ENCODE assay signal across 16 cellular contexts in genomic region chr18:32478317-32478716, GRCh38. TPM values are rescaled to one million over a fixed set of nuclear protein-coding genes. Genes with fewer than 3 reads are reported as not detected.
DNase-seq lines count a peak whose midpoint lies in the region; ATAC-seq, FAIRE-seq and TF ChIP-seq lines count a peak whose summit lies in the region.
"Had no signal": no experiment of that assay in that cellular context is flagged by ENCODE, and none has a peak within 500 bp of the region (broad histone marks: within the 10 kb centered on the region; RNA-seq: fewer than 3 reads in every experiment).

No MANE protein-coding gene starts in this region.

- H3K27ac ChIP-seq in A549 (no peak overlapping the region), MM.1S (ENCODE audit: low read length) (no peak overlapping the region), K562 (ENCODE audit: extremely low read depth, low read depth, low read length) (no peak overlapping the region)
- H3K27ac ChIP-seq: C4-2B had no signal

- H3K27me3 ChIP-seq in MM.1S (replicated peaks; ENCODE audit: insufficient read depth, low read length) (no peaks in the 10 kb centered on the region), K562 (ENCODE audit: control insufficient read depth in 2 of 2, insufficient read depth in 2 of 2, low read length in 2 of 2) (no peaks in the 10 kb centered on the region)
- H3K27me3 ChIP-seq: BE2C had no signal

- no peak for TF ChIP-seq POLR2A in A549 (IDR thresholded peaks at IDR 0.05; ENCODE audit: low read length)
- TF ChIP-seq POLR2A in K562 (conservative IDR thresholded peaks at IDR 0.05) = no peak

- H3K36me3 ChIP-seq in MM.1S (replicated peaks; ENCODE audit: insufficient read depth, low read length) (no peaks in the 10 kb centered on the region), K562 (ENCODE audit: control insufficient read depth, insufficient read depth, low read length) (no peaks in the 10 kb centered on the region)
- H3K36me3 ChIP-seq: BE2C, HAP-1 had no signal

- in situ Hi-C loops in K562 (cut with MboI) = no loop called here

- BruUV-seq in K562 (replicated peaks; lab: Mats Ljungman, UMichigan) = no TSS peak

- no peak for DNase-seq in A549 (ENCODE audit: low read depth in 1 of 2, low spot score in 1 of 2)
- DNase-seq in MM.1S = peak; percentile 39
- peak; percentile 17 for DNase-seq in NCI-H82 treated with DMSO at 0.1 percent for 48 hours (lab: John Stamatoyannopoulos, UW; ENCODE audit: unreplicated experiment)
- DNase-seq in K562 (ENCODE audit: extremely low read depth in 1 of 4, low spot score in 3 of 4) = no peak
- DNase-seq in SHP77 (lab: John Stamatoyannopoulos, UW) = no peak
- no peak for DNase-seq in NCI-H446 (lab: John Stamatoyannopoulos, UW)
- DNase-seq in foreskin fibroblast = no peak
- DNase-seq: BE2C; CD4-positive, alpha-beta memory T cell; DMS79 had no signal

- no peaks in the 10 kb centered on the region for H3K9me2 ChIP-seq in MM.1S (replicated peaks; ENCODE audit: insufficient read depth, low read length)

- FAIRE-seq in A549 (lab: Jason Lieb, UNC) (no peak), K562 (lab: Jason Lieb, UNC) (no peak)
- FAIRE-seq: GM12891, GM19239 had no signal

- H3F3A ChIP-seq in MM.1S (ENCODE audit: insufficient read depth, low read length) = no peaks in the 10 kb centered on the region

- H2AFZ ChIP-seq in MM.1S (ENCODE audit: low read length) (no peak overlapping the region), K562 (ENCODE audit: low read depth, low read length) (no peak overlapping the region)

- H3K4me3 ChIP-seq in A549 (no peak overlapping the region), MM.1S (ENCODE audit: low read length) (no peak overlapping the region), K562 (no peak overlapping the region), foreskin fibroblast (ENCODE audit: low read depth in 1 of 2, low read length in 2 of 2) (no peak overlapping the region)
- H3K4me3 ChIP-seq: HAP-1 had no signal

- H3K9me1 ChIP-seq in K562 (ENCODE audit: control insufficient read depth, insufficient read depth, low read length) = no peaks in the 10 kb centered on the region

- TF ChIP-seq RAD21 in A549 (conservative IDR thresholded peaks at IDR 0.05 in 1 of 2, IDR thresholded peaks at IDR 0.05 in 1 of 2) = no peak
- no peak for TF ChIP-seq RAD21 in K562 (CRISPR knock-in tag; conservative IDR thresholded peaks at IDR 0.05 in 1 of 2, IDR thresholded peaks at IDR 0.05 in 1 of 2)

- H3K4me2 ChIP-seq in A549 = no peak overlapping the region
- peak overlapping the region; percentile 8; the same call in 1 of the 2 replicates for H3K4me2 ChIP-seq in MM.1S (ENCODE audit: low read depth, low read length)
- no peak overlapping the region for H3K4me2 ChIP-seq in K562 (ENCODE audit: insufficient read depth, low read length)

- no peaks in the 10 kb centered on the region for H3K4me1 ChIP-seq in A549
- H3K4me1 ChIP-seq in MM.1S (ENCODE audit: low read length) = 0 out of 2 replicates have a peak, but pooled peaks cover 6% of the 10 kb centered on the region
- no peaks in the 10 kb centered on the region for H3K4me1 ChIP-seq in K562 (replicated peaks in 1 of 2; ENCODE audit: control insufficient read depth in 2 of 2, insufficient read depth in 2 of 2, low read length in 2 of 2)
- H3K4me1 ChIP-seq: BE2C, HAP-1 had no signal

- ATAC-seq in A549 (no peak), K562 (no peak)

- H4K20me1 ChIP-seq in MM.1S (ENCODE audit: insufficient read depth, low read length) = no peaks in the 10 kb centered on the region
- H4K20me1 ChIP-seq in K562 (replicated peaks; ENCODE audit: control insufficient read depth, insufficient read depth, low read length) = no peaks in the 10 kb centered on the region

- TF ChIP-seq CTCF in A549 (IDR thresholded peaks at IDR 0.05) = no peak
- TF ChIP-seq CTCF in MM.1S (IDR thresholded peaks at IDR 0.05; ENCODE audit: low read length) = no peak
- TF ChIP-seq CTCF in K562 (IDR thresholded peaks at IDR 0.05 in 2 of 3, conservative IDR thresholded peaks at IDR 0.05 in 1 of 3; ENCODE audit: insufficient read depth in 2 of 3, low read depth in 1 of 3, low read length in 3 of 3) = no peak
- TF ChIP-seq CTCF in foreskin fibroblast (IDR thresholded peaks at IDR 0.05; ENCODE audit: low read depth, low read length) = no peak

- H3K9me3 ChIP-seq in A549 (no peaks in the 10 kb centered on the region), MM.1S (replicated peaks; ENCODE audit: insufficient read depth, low read length) (no peaks in the 10 kb centered on the region), K562 (replicated peaks; ENCODE audit: control insufficient read depth, insufficient read depth, low read depth, low read length) (no peaks in the 10 kb centered on the region)
- H3K9me3 ChIP-seq: BE2C, HAP-1 had no signal

- TF ChIP-seq EP300 in A549 (IDR thresholded peaks at IDR 0.05) = no peak
- TF ChIP-seq EP300 in K562 (IDR thresholded peaks at IDR 0.05; ENCODE audit: low read length) = no peak

- H3K9ac ChIP-seq in MM.1S (ENCODE audit: low read length) (no peak overlapping the region), K562 (ENCODE audit: insufficient read depth in 1 of 2, low read depth in 2 of 2, low read length in 2 of 2) (no peak overlapping the region)

- CTCF ChIA-PET in A549 (lab: Yijun Ruan, JAX) = interaction anchor here (1.0 kb wide), 1 partner anchor 207 kb away, joined by 4 read pairs; no protein-coding TSS in a partner anchor
- CTCF ChIA-PET in K562 (lab: Yijun Ruan, JAX; ENCODE audit: low intra/inter-chr PET ratio) = no interaction called here

- POLR2A ChIA-PET in A549 (lab: Yijun Ruan, JAX) (no interaction called here), K562 (lab: Yijun Ruan, JAX) (interaction anchor here (0.6 to 1.1 kb wide), 2 partner anchors 10 to 264 kb away, joined by 3 read pairs; no protein-coding TSS in a partner anchor)

- 33% methylated on average over 1 of the region's 1 CpG for WGBS in A549 (ENCODE audit: missing lambda C conversion rate)
- WGBS in K562 (ENCODE audit: insufficient coverage, low coverage, missing lambda C conversion rate) = 0% methylated on average over 1 of the region's 1 CpG

- H3K79me2 ChIP-seq in MM.1S (ENCODE audit: low read length) (no peaks in the 10 kb centered on the region), K562 (ENCODE audit: control insufficient read depth, insufficient read depth, low read length) (no peaks in the 10 kb centered on the region)

- intact Hi-C loops in K562 (cut with micrococcal nuclease) = loop anchor here (10.0 kb wide), 1 partner anchor 144 kb away; no protein-coding TSS in a partner anchor

TF ChIP-seq in A549, 52 proteins besides CTCF, POLR2A, EP300 and RAD21:
- no peak for TF ChIP-seq SREBF2 (IDR thresholded peaks at IDR 0.05)
- TF ChIP-seq MAFK (IDR thresholded peaks at IDR 0.05; ENCODE audit: partially characterized antibody) = peak; percentile 80
TF ChIP-seq in A549: peak in this region for 1.

TF ChIP-seq in K562, 482 proteins besides CTCF, POLR2A, EP300 and RAD21 (continues in another document):
- TF ChIP-seq MAFG (tag; conservative IDR thresholded peaks at IDR 0.05) (peak; percentile 62), MAFF (IDR thresholded peaks at IDR 0.05; ENCODE audit: low read length) (peak; percentile 64; the same call in 1 of the 2 replicates), HOXB6 (CRISPR knock-in tag; IDR thresholded peaks at IDR 0.05; ENCODE audit: borderline replicate concordance) (no peak), ZBTB49 (CRISPR knock-in tag; IDR thresholded peaks at IDR 0.05; ENCODE audit: borderline replicate concordance) (no peak), MYNN (IDR thresholded peaks at IDR 0.05) (no peak), MYNN (CRISPR knock-in tag; IDR thresholded peaks at IDR 0.05) (no peak), DDX20 (tag; IDR thresholded peaks at IDR 0.05; ENCODE audit: low read depth) (no peak), TAF15 (IDR thresholded peaks at IDR 0.05; ENCODE audit: low read depth, low read length) (no peak)

RNA-seq across cellular contexts. Expression of gene GAREM1, which starts 7.6 kb away (rescaled TPM):
- polyA plus RNA-seq in A549 (2011; rRNA removed) (5.0 and 6.5 TPM in 2 replicates), A549 (2017; fragmentation: RNase III; extraction: RNeasy Plus Mini Kit Qiagen cat#74134 plus additional on column Dnase treatment) (1.0 to 1.3 TPM (median 1.3 TPM) in 3 replicates), K562 (2011; rRNA removed) (0.12 and 0.29 TPM in 2 replicates), K562 (2014; fragmentation: Illumina TruSeq; extraction: Trizol) (0.13 and 0.14 TPM in 2 replicates), K562 (2014; fragmentation: Nextera tagmentation; extraction: Ambion mirVana) (under 1 TPM in 1 of 2 experiments, not detected in 1; 0.04 TPM), K562 (2014; rRNA removed) (0.03 TPM in 1 of 2 replicates, not detected in the other)
- 1.2 and 1.8 TPM in 2 replicates for polyA plus RNA-seq in A549 (2012; cell fraction: cytosol; rRNA removed)
- polyA plus RNA-seq in A549 (2012; cell fraction: nucleus; rRNA removed) = 1.2 and 1.3 TPM in 2 replicates
- 8.7 and 11.9 TPM in 2 replicates for polyA minus RNA-seq in A549 (2011; rRNA and poly(A)+ RNA removed)
- 0.35 TPM in 2 replicates for total RNA-seq in K562 (2011; cell fraction: chromatin; rRNA removed; ENCODE audit: low replicate concordance)
- total RNA-seq in K562 (2011; cell fraction: nucleolus; rRNA removed) = 0.13 and 0.33 TPM in 2 replicates
- total RNA-seq in K562 (2011; cell fraction: nucleoplasm; rRNA removed) = 0.29 and 0.46 TPM in 2 replicates
- total RNA-seq in K562 (2014; rRNA removed) (0.05 and 0.57 TPM in 2 replicates), K562 (2014; rRNA removed; fragmentation: Illumina TruSeq; extraction: Trizol) (0.07 and 0.22 TPM in 2 replicates), K562 (2015; rRNA removed; fragmentation: Illumina TruSeq; extraction: Trizol) (0.07 and 0.08 TPM in 2 replicates), K562 (2021) (0.33 and 0.51 TPM in 2 replicates)
- 0.15 and 0.25 TPM in 2 replicates for polyA plus RNA-seq in K562 (2011; cell fraction: cytosol; rRNA removed)
- polyA plus RNA-seq in K562 (2011; cell fraction: nucleus; rRNA removed) = 0.18 and 0.27 TPM in 2 replicates
- 0.08 and 0.14 TPM in 2 replicates for polyA plus RNA-seq in K562 (2012)
- 0.35 and 0.42 TPM in 2 replicates for polyA minus RNA-seq in K562 (2011; rRNA and poly(A)+ RNA removed)
- polyA minus RNA-seq in K562 (2011; cell fraction: cytosol; rRNA and poly(A)+ RNA removed) = not detected in 2 replicates
- polyA minus RNA-seq in K562 (2011; cell fraction: nucleus; rRNA and poly(A)+ RNA removed) = 0.22 and 0.27 TPM in 2 replicates
- total RNA-seq: A172, G401 had no signal

Comparison
In these comparisons a context has a peak if more than half of its experiments do, and no peak if none do; other contexts are left out.
1. DNase-seq: peak in MM.1S (single experiment) and NCI-H82 treated with DMSO at 0.1 percent for 48 hours (single experiment); none in A549 (0 of 2), K562 (0 of 4), SHP77 (0 of 2), NCI-H446 (0 of 2) and foreskin fibroblast (0 of 2).
2. Of the 35 proteins assayed by ChIP-seq in both K562 and A549: peak only in K562: none; only in A549: none; in both: MAFK; in neither: 34.